In genomic region chr19:8403820-8404109, GRCh38 we compare ENCODE assay signal across 15 cellular contexts.
"Had no signal": no experiment of that assay in that cellular context is flagged by ENCODE, and none has a peak within 500 bp of the region (broad histone marks: within the 10 kb centered on the region; RNA-seq: fewer than 3 reads in every experiment).

No MANE protein-coding gene starts in this region.

- H3K4me1 Mint-ChIP-seq: activated CD4-positive, alpha-beta T cell treated with anti-CD3 and anti-CD28 coated beads for 36 hours; nephron had no signal

- H3K4me3 Mint-ChIP-seq: activated CD4-positive, alpha-beta T cell treated with anti-CD3 and anti-CD28 coated beads for 36 hours; activated T-cell treated with anti-CD3 and anti-CD28 coated beads, Interleukin-2, amount 50 U/mL, for 72 hours; nephron had no signal

- H3K27me3 Mint-ChIP-seq: activated CD4-positive, alpha-beta T cell treated with anti-CD3 and anti-CD28 coated beads for 36 hours had no signal

- ATAC-seq: activated CD4-positive, alpha-beta T cell treated with anti-CD3 and anti-CD28 coated beads for 36 hours; activated naive CD4-positive, alpha-beta T cell treated with anti-CD3 and anti-CD28 coated beads, Interleukin-2, amount 50 U/mL, for 72 hours; activated T-cell treated with anti-CD3 and anti-CD28 coated beads, Interleukin-2, amount 50 U/mL, for 72 hours; left lung had no signal

- H3K9me3 ChIP-seq: left lung, right lobe of liver, thoracic aorta, uterus had no signal

- H3K27me3 ChIP-seq: left lung, right lobe of liver, uterus had no signal

- H3K9me3 Mint-ChIP-seq: activated naive CD4-positive, alpha-beta T cell treated with anti-CD3 and anti-CD28 coated beads, Interleukin-2, amount 50 U/mL, for 72 hours; activated T-cell treated with anti-CD3 and anti-CD28 coated beads, Interleukin-2, amount 50 U/mL, for 72 hours; nephron had no signal

- H3K27ac Mint-ChIP-seq: activated CD4-positive, alpha-beta T cell treated with anti-CD3 and anti-CD28 coated beads for 36 hours; activated naive CD4-positive, alpha-beta T cell treated with anti-CD3 and anti-CD28 coated beads, Interleukin-2, amount 50 U/mL, for 72 hours; activated T-cell treated with anti-CD3 and anti-CD28 coated beads, Interleukin-2, amount 50 U/mL, for 72 hours; nephron had no signal

- H3K4me1 ChIP-seq: left lung, uterus had no signal

- H3K36me3 ChIP-seq: uterus had no signal

- DNase-seq: activated CD4-positive, alpha-beta T cell treated with anti-CD3 and anti-CD28 coated beads for 36 hours; activated CD4-positive, CD25-positive, alpha-beta regulatory T cell; activated naive CD4-positive, alpha-beta T cell; activated T-cell treated with anti-CD3 and anti-CD28 coated beads for 4 hours; activated T-cell treated with anti-CD3 and anti-CD28 coated beads, Interleukin-2, amount 50 U/mL, for 72 hours; effector CD8-positive, alpha-beta T cell; left lung; stimulated activated CD4-positive, alpha-beta T cell treated with anti-CD3 and anti-CD28 coated beads, Interleukin-2, amount 100 ng/mL, for 48 hours; stimulated activated naive CD4-positive, alpha-beta T cell treated with Interleukin-2 at 50 U/mL for 16 hours; trophoblast cell; uterus had no signal

- H3K27ac ChIP-seq: left lung, right lobe of liver, thoracic aorta, uterus had no signal

- H3K36me3 Mint-ChIP-seq: activated naive CD4-positive, alpha-beta T cell treated with anti-CD3 and anti-CD28 coated beads, Interleukin-2, amount 50 U/mL, for 72 hours had no signal

- H3K4me3 ChIP-seq: left lung, right lobe of liver, thoracic aorta, uterus had no signal
